12 cellular contexts compared by ENCODE assay signal in genomic region chr12:1922075-1922709, GRCh38. TPM values are rescaled to one million over a fixed set of nuclear protein-coding genes. Genes with fewer than 3 reads are reported as not detected.
DNase-seq lines count a peak whose midpoint lies in the region; ATAC-seq and TF ChIP-seq lines count a peak whose summit lies in the region.
"Had no signal": no experiment of that assay in that cellular context is flagged by ENCODE, and none has a peak within 500 bp of the region (broad histone marks: within the 10 kb centered on the region; RNA-seq: fewer than 3 reads in every experiment).

No MANE protein-coding gene starts in this region.

- no peak overlapping the region for H2BK120ac ChIP-seq in neuronal stem cell (ENCODE audit: low read depth, low read length)

- H3K4me2 ChIP-seq in neuronal stem cell (ENCODE audit: insufficient read depth, low read length, poor library complexity, severe bottlenecking) = no peak overlapping the region

- H2BK5ac ChIP-seq in neuronal stem cell (ENCODE audit: low read length) = no peak overlapping the region

- H3K4me3 Mint-ChIP-seq in activated CD8-positive, alpha-beta memory T cell treated with anti-CD3 and anti-CD28 coated beads, Interleukin-2, amount 10 ng/mL, durations not matched to agents 7 days and 5 days = no peak overlapping the region
- H3K4me3 Mint-ChIP-seq in CD4-positive, alpha-beta T cell = no peak overlapping the region

- H2AFZ ChIP-seq in neuronal stem cell (ENCODE audit: low read length) = no peak overlapping the region
- H2AFZ ChIP-seq: parathyroid adenoma had no signal

- H3K23ac ChIP-seq in neuronal stem cell (ENCODE audit: low read depth, low read length, poor library complexity) = peak overlapping the region; percentile 27

- CTCF ChIA-PET in activated CD8-positive, alpha-beta memory T cell treated with anti-CD3 and anti-CD28 coated beads, Interleukin-2, amount 10 ng/mL, durations not matched to agents 7 days and 5 days (lab: Charles Lee) = interaction anchor here (2.4 kb wide), 1 partner anchor 18 kb away, joined by 12 read pairs; no protein-coding TSS in a partner anchor
- CTCF ChIA-PET in CD4-positive, alpha-beta T cell (lab: Charles Lee) = no interaction called here

- no peak overlapping the region for H3K27ac Mint-ChIP-seq in activated CD8-positive, alpha-beta memory T cell treated with anti-CD3 and anti-CD28 coated beads, Interleukin-2, amount 10 ng/mL, durations not matched to agents 7 days and 5 days
- H3K27ac Mint-ChIP-seq in CD4-positive, alpha-beta T cell = no peak overlapping the region

- intact Hi-C loops in CD4-positive, alpha-beta T cell (cut with DNase I, micrococcal nuclease) = no loop called here

- DNase-seq in Ammon's horn (ENCODE audit: low spot score) (peak; percentile 11), D341Med (ENCODE audit: low spot score) (peak; percentile 21), neuronal stem cell (ENCODE audit: low spot score) (no peak), NCI-H1105 treated with DMSO at 0.1 percent for 48 hours (lab: John Stamatoyannopoulos, UW) (no peak), amniotic stem cell (lab: John Stamatoyannopoulos, UW) (no peak)
- DNase-seq in activated CD8-positive, alpha-beta memory T cell treated with anti-CD3 and anti-CD28 coated beads, Interleukin-2, amount 10 ng/mL, durations not matched to agents 7 days and 5 days = peak; percentile 23
- DNase-seq in CD4-positive, alpha-beta T cell = no peak
- DNase-seq: cerebellar nuclear complex, NCI-H1105, NCI-H345 had no signal

- H3K36me3 ChIP-seq in neuronal stem cell (replicated peaks in 1 of 2; ENCODE audit: control insufficient read depth in 2 of 2, insufficient read depth in 2 of 2, low read length in 2 of 2) = no peaks in the 10 kb centered on the region
- H3K36me3 ChIP-seq: gastroesophageal sphincter had no signal

- no peaks in the 10 kb centered on the region for H3K79me1 ChIP-seq in neuronal stem cell (ENCODE audit: low read depth, low read length)

- peak overlapping the region; percentile 15 for H4K91ac ChIP-seq in neuronal stem cell (ENCODE audit: low read depth, low read length, poor library complexity)

- POLR2A ChIA-PET in CD4-positive, alpha-beta T cell (lab: Charles Lee) = no interaction called here

- no CpG with 5 or more reads among the region's 40 CpGs for WGBS in neuronal stem cell (ENCODE audit: extremely low coverage in 2 of 2, insufficient read length in 2 of 2, insufficient replicate concordance in 1 of 2), 2 donors

- no peak overlapping the region for H3K27ac ChIP-seq in neuronal stem cell (replicated peaks; ENCODE audit: low read length)
- H3K27ac ChIP-seq in CD4-positive, alpha-beta T cell (ENCODE audit: low read depth, low read length) = no peak overlapping the region
- H3K27ac ChIP-seq: gastroesophageal sphincter, parathyroid adenoma had no signal

- peaks cover 6% of the 10 kb centered on the region for H3K4me1 Mint-ChIP-seq in activated CD8-positive, alpha-beta memory T cell treated with anti-CD3 and anti-CD28 coated beads, Interleukin-2, amount 10 ng/mL, durations not matched to agents 7 days and 5 days
- H3K4me1 Mint-ChIP-seq in CD4-positive, alpha-beta T cell (ENCODE audit: low read depth) = peaks cover 24% of the 10 kb centered on the region

- no peak overlapping the region for H3K4ac ChIP-seq in neuronal stem cell (ENCODE audit: low read length)

- no peak overlapping the region for H4K8ac ChIP-seq in neuronal stem cell (ENCODE audit: low read depth, low read length)

- peaks cover 15% of the 10 kb centered on the region for H3K27me3 Mint-ChIP-seq in activated CD8-positive, alpha-beta memory T cell treated with anti-CD3 and anti-CD28 coated beads, Interleukin-2, amount 10 ng/mL, durations not matched to agents 7 days and 5 days
- H3K27me3 Mint-ChIP-seq in CD4-positive, alpha-beta T cell = peaks cover 14% of the 10 kb centered on the region

- no peaks in the 10 kb centered on the region for H3K9me3 ChIP-seq in neuronal stem cell (replicated peaks in 1 of 2; ENCODE audit: control insufficient read depth in 2 of 2, insufficient read depth in 1 of 2, low read depth in 1 of 2, low read length in 2 of 2)
- H3K9me3 ChIP-seq in CD4-positive, alpha-beta T cell (ENCODE audit: control insufficient read depth, low read length) = no peaks in the 10 kb centered on the region
- H3K9me3 ChIP-seq: gastroesophageal sphincter had no signal

- peaks cover 0 to 6% (median 0%) of the 10 kb centered on the region in 3 experiments for H3K27me3 ChIP-seq in neuronal stem cell (ENCODE audit: control insufficient read depth in 3 of 3, insufficient read depth in 3 of 3, low read depth in 1 of 3, low read length in 3 of 3)
- no peaks in the 10 kb centered on the region for H3K27me3 ChIP-seq in CD4-positive, alpha-beta T cell (ENCODE audit: control insufficient read depth, insufficient read depth, low read length)
- H3K27me3 ChIP-seq: gastroesophageal sphincter had no signal

- no peak overlapping the region for H3K9ac ChIP-seq in neuronal stem cell (ENCODE audit: low read depth, low read length, poor library complexity)
- H3K9ac ChIP-seq: parathyroid adenoma had no signal

- peak overlapping the region; percentile 65 for H2AK5ac ChIP-seq in neuronal stem cell (ENCODE audit: low read depth, low read length)

- H3K9me3 Mint-ChIP-seq in activated CD8-positive, alpha-beta memory T cell treated with anti-CD3 and anti-CD28 coated beads, Interleukin-2, amount 10 ng/mL, durations not matched to agents 7 days and 5 days (ENCODE audit: low read depth) = no peaks in the 10 kb centered on the region
- H3K9me3 Mint-ChIP-seq in CD4-positive, alpha-beta T cell = no peaks in the 10 kb centered on the region

- H2BK15ac ChIP-seq in neuronal stem cell (ENCODE audit: low read length) = peak overlapping the region; percentile 62

- peak overlapping the region; percentile 49 for H3K18ac ChIP-seq in neuronal stem cell (ENCODE audit: low read length)

- H2BK12ac ChIP-seq in neuronal stem cell (ENCODE audit: low read length) = no peak overlapping the region

- TF ChIP-seq CTCF in CD4-positive, alpha-beta T cell (IDR thresholded peaks at IDR 0.05) = no peak

- H3K4me1 ChIP-seq in neuronal stem cell (ENCODE audit: control insufficient read depth in 2 of 2, insufficient read depth in 1 of 2, low read depth in 1 of 2, low read length in 2 of 2) = peaks cover 0 to 30% of the 10 kb centered on the region in 2 donors
- H3K4me1 ChIP-seq: parathyroid adenoma had no signal

- no peak overlapping the region for H3K4me3 ChIP-seq in neuronal stem cell (ENCODE audit: low read length in 2 of 2)
- H3K4me3 ChIP-seq: gastroesophageal sphincter had no signal

- no peak for ATAC-seq in activated CD8-positive, alpha-beta memory T cell treated with anti-CD3 and anti-CD28 coated beads, Interleukin-2, amount 10 ng/mL, durations not matched to agents 7 days and 5 days
- ATAC-seq in CD4-positive, alpha-beta T cell (ENCODE audit: poor library complexity) = no peak
- ATAC-seq: gastroesophageal sphincter had no signal

- H3K36me3 Mint-ChIP-seq in activated CD8-positive, alpha-beta memory T cell treated with anti-CD3 and anti-CD28 coated beads, Interleukin-2, amount 10 ng/mL, durations not matched to agents 7 days and 5 days = no peaks in the 10 kb centered on the region
- no peaks in the 10 kb centered on the region for H3K36me3 Mint-ChIP-seq in CD4-positive, alpha-beta T cell (ENCODE audit: low read depth)

- H3K14ac ChIP-seq in neuronal stem cell (ENCODE audit: low read length) = no peak overlapping the region

RNA-seq across cellular contexts. Expression of gene CACNA2D4, which starts 3.7 kb away (rescaled TPM):
- total RNA-seq in activated CD8-positive, alpha-beta memory T cell treated with anti-CD3 and anti-CD28 coated beads, Interleukin-2, amount 10 ng/mL, durations not matched to agents 7 days and 5 days = 1 to 10 TPM; 5.9 to 8.2 TPM
- polyA plus RNA-seq in neuronal stem cell (2013, experiment 1 of 2) = 2.9 TPM
- 2.5 TPM for polyA plus RNA-seq in neuronal stem cell (2013, experiment 2 of 2)
- 10 to 100 TPM; 10.5 to 11.3 TPM for total RNA-seq in CD4-positive, alpha-beta T cell

Comparison
In these comparisons a context has a peak if more than half of its experiments do, and no peak if none do; other contexts are left out.
1. DNase-seq: peak in Ammon's horn (single experiment), D341Med (single experiment) and activated CD8-positive, alpha-beta memory T cell treated with anti-CD3 and anti-CD28 coated beads, Interleukin-2, amount 10 ng/mL, durations not matched to agents 7 days and 5 days (single experiment); none in neuronal stem cell (single experiment), NCI-H1105 treated with DMSO at 0.1 percent for 48 hours (single experiment), amniotic stem cell (single experiment) and CD4-positive, alpha-beta T cell (0 of 10).